Comparison of ENCODE assay signal across 1 cellular context in genomic region chr5:153831976-153832375, GRCh38.
TF ChIP-seq lines count a peak whose summit lies in the region.

No MANE protein-coding gene starts in this region.

TF ChIP-seq in K562, 482 proteins besides CTCF, POLR2A, EP300 and RAD21 (continued from another document):
- TF ChIP-seq USF1 (CRISPR knock-in tag; IDR thresholded peaks at IDR 0.05), result peak; percentile 83
- no peak for TF ChIP-seq GATA2 (CRISPR knock-in tag; IDR thresholded peaks at IDR 0.05)
- TF ChIP-seq E2F6 (IDR thresholded peaks at IDR 0.05; ENCODE audit: borderline replicate concordance in 1 of 2, extremely low read depth in 1 of 2, insufficient read depth in 1 of 2, insufficient read length in 1 of 2, low read depth in 1 of 2, low read length in 1 of 2, poor library complexity in 1 of 2, severe bottlenecking in 1 of 2), result no peak
- peak; percentile 94 for TF ChIP-seq HCFC1 (IDR thresholded peaks at IDR 0.05; ENCODE audit: low read depth, low read length)
- TF ChIP-seq NFYB (IDR thresholded peaks at IDR 0.05; ENCODE audit: extremely low read depth, insufficient read length), result peak; percentile 67
- TF ChIP-seq NCOA2 (IDR thresholded peaks at IDR 0.05; ENCODE audit: partially characterized antibody in 2 of 2), result peak in 1 of 2 experiments; percentile 46
- TF ChIP-seq MBD2 (IDR thresholded peaks at IDR 0.05; ENCODE audit: borderline replicate concordance, low read depth), result peak; percentile 94
- peak; percentile 50 for TF ChIP-seq CBFA2T2 (conservative IDR thresholded peaks at IDR 0.05)
- TF ChIP-seq SIX5 (IDR thresholded peaks at IDR 0.05; ENCODE audit: borderline replicate concordance in 1 of 2, insufficient read depth in 1 of 2, low read depth in 1 of 2, low read length in 2 of 2), result peak; percentile 69 to 87
- TF ChIP-seq TAF7 (tag; IDR thresholded peaks at IDR 0.05), result no peak
- peak; percentile 77 for TF ChIP-seq ZNF143 (CRISPR knock-in tag; IDR thresholded peaks at IDR 0.05)
- TF ChIP-seq RBM25 (IDR thresholded peaks at IDR 0.05; ENCODE audit: low read depth, low read length, severe bottlenecking), result peak; percentile 86
TF ChIP-seq in K562: peak in this region for 14.
